Comparison of ENCODE assay signal across 2 cellular contexts in genomic region chr6:28791002-28791383, GRCh38.
TF ChIP-seq lines count a peak whose summit lies in the region.

No MANE protein-coding gene starts in this region.

TF ChIP-seq in HepG2, 621 proteins besides CTCF, POLR2A, EP300 and RAD21:
- TF ChIP-seq KDM3A (CRISPR knock-in tag; IDR thresholded peaks at IDR 0.05; ENCODE audit: low read depth) (no peak), BRD4 (CRISPR knock-in tag; IDR thresholded peaks at IDR 0.05) (no peak), ZNF800 (CRISPR knock-in tag; IDR thresholded peaks at IDR 0.05) (no peak), REL (CRISPR knock-in tag; conservative IDR thresholded peaks at IDR 0.05) (no peak), MYPOP (CRISPR knock-in tag; IDR thresholded peaks at IDR 0.05) (no peak; the same call in 1 of the 2 replicates), FOSL2 (CRISPR knock-in tag; IDR thresholded peaks at IDR 0.05) (no peak), ZNF383 (CRISPR knock-in tag; IDR thresholded peaks at IDR 0.05; ENCODE audit: borderline replicate concordance) (no peak), ZNF782 (CRISPR knock-in tag; IDR thresholded peaks at IDR 0.05; ENCODE audit: borderline replicate concordance) (no peak), NFIB (CRISPR knock-in tag; IDR thresholded peaks at IDR 0.05; ENCODE audit: borderline replicate concordance) (no peak)

TF ChIP-seq in H1, 55 proteins besides CTCF, POLR2A, EP300 and RAD21:
- TF ChIP-seq TEAD4 (IDR thresholded peaks at IDR 0.05; ENCODE audit: low read depth, low read length) (no peak), YY1 (IDR thresholded peaks at IDR 0.05; ENCODE audit: low read depth, low read length) (no peak), JUND (IDR thresholded peaks at IDR 0.05; ENCODE audit: low read length) (no peak), RBBP5 (IDR thresholded peaks at IDR 0.05; ENCODE audit: borderline replicate concordance, low read depth, low read length) (no peak), ASH2L (IDR thresholded peaks at IDR 0.05; ENCODE audit: low read length) (no peak), RNF2 (IDR thresholded peaks at IDR 0.05; ENCODE audit: borderline replicate concordance, low read depth, low read length, missing control alignments, poor library complexity, severe bottlenecking) (no peak), SRF (IDR thresholded peaks at IDR 0.05; ENCODE audit: low read depth, low read length) (no peak), BACH1 (IDR thresholded peaks at IDR 0.05; ENCODE audit: low read length) (no peak), FOSL1 (IDR thresholded peaks at IDR 0.05; ENCODE audit: insufficient read depth, low read depth, low read length) (no peak), RFX5 (IDR thresholded peaks at IDR 0.05; ENCODE audit: borderline replicate concordance, low read depth, low read length) (no peak), KDM4A (IDR thresholded peaks at IDR 0.05; ENCODE audit: low read depth, low read length, severe bottlenecking) (no peak), SUZ12 (IDR thresholded peaks at IDR 0.05; ENCODE audit: low read length) (no peak), E2F6 (IDR thresholded peaks at IDR 0.05) (no peak), CHD1 (IDR thresholded peaks at IDR 0.05; ENCODE audit: low read depth, low read length) (no peak), GABPA (IDR thresholded peaks at IDR 0.05; ENCODE audit: borderline replicate concordance, insufficient read depth, low read length) (no peak), CBX8 (IDR thresholded peaks at IDR 0.05; ENCODE audit: borderline replicate concordance, low read depth, low read length) (no peak)
